Comparison of ENCODE assay signal across 1 cellular context in the genomic region with DNA sequence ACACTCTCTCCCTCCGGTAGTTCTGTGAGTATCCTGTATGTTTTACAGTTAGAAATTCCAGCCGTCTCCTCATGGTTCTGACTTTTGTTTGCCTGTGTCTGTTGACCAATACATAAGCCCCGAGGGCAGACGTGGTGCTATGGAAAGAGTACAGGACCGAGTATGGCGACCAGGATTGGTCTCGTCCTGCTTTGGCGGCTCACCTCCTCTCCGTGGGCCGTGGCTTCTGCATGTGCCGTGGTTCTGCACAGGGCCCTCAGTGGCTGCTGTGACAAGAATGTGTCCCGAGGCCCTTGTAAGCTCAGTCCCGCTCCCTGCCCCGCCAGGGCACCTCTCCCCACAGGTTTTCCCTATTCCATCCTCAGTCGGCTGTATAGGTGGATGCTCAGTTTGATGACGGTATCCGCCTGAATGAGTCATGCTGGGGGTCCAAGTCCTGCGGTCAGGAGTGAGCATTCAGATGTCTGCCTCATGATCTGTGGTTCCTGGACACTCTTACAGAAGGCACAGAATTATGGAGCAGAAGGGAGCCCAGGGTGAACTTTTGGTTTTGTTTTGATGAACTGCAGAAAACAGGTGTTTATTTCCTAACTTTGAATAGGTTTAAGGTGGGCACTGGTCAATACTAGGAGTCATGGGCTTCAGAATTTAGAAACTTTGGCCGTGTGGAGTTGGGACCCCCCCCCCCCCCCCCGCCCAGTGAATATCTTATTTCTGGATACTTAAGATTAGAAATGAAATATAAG.
TF ChIP-seq lines count a peak whose summit lies in the region.

No MANE protein-coding gene starts in this region.

TF ChIP-seq in GM23338, 12 proteins besides CTCF, POLR2A, EP300 and RAD21 (continued from another document):
- TF ChIP-seq, protein P1, sequence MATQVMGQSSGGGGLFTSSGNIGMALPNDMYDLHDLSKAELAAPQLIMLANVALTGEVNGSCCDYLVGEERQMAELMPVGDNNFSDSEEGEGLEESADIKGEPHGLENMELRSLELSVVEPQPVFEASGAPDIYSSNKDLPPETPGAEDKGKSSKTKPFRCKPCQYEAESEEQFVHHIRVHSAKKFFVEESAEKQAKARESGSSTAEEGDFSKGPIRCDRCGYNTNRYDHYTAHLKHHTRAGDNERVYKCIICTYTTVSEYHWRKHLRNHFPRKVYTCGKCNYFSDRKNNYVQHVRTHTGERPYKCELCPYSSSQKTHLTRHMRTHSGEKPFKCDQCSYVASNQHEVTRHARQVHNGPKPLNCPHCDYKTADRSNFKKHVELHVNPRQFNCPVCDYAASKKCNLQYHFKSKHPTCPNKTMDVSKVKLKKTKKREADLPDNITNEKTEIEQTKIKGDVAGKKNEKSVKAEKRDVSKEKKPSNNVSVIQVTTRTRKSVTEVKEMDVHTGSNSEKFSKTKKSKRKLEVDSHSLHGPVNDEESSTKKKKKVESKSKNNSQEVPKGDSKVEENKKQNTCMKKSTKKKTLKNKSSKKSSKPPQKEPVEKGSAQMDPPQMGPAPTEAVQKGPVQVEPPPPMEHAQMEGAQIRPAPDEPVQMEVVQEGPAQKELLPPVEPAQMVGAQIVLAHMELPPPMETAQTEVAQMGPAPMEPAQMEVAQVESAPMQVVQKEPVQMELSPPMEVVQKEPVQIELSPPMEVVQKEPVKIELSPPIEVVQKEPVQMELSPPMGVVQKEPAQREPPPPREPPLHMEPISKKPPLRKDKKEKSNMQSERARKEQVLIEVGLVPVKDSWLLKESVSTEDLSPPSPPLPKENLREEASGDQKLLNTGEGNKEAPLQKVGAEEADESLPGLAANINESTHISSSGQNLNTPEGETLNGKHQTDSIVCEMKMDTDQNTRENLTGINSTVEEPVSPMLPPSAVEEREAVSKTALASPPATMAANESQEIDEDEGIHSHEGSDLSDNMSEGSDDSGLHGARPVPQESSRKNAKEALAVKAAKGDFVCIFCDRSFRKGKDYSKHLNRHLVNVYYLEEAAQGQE (IDR thresholded peaks at IDR 0.05; ENCODE audit: unreplicated experiment): no peak
- TF ChIP-seq EZH2phosphoT487 (IDR thresholded peaks at IDR 0.05; ENCODE audit: unreplicated experiment) (no peak), POLR2AphosphoS5 (IDR thresholded peaks at IDR 0.05; ENCODE audit: low read depth) (no peak), CREB1 (CRISPR knock-in tag; IDR thresholded peaks at IDR 0.05; ENCODE audit: low read depth) (no peak), STAT1 (IDR thresholded peaks at IDR 0.05; ENCODE audit: unreplicated experiment) (no peak), ETS1 (IDR thresholded peaks at IDR 0.05) (no peak), ZNF331 (CRISPR knock-in tag; IDR thresholded peaks at IDR 0.05; ENCODE audit: low read depth) (no peak), EZH2 (IDR thresholded peaks at IDR 0.05; ENCODE audit: low read depth, unreplicated experiment) (no peak), JUNB (IDR thresholded peaks at IDR 0.05; ENCODE audit: unreplicated experiment) (no peak)
